In genomic region chr1:204763773-204764427, GRCh38 we compare ENCODE assay signal across 8 cellular contexts.
DNase-seq lines count a peak whose midpoint lies in the region; ATAC-seq and TF ChIP-seq lines count a peak whose summit lies in the region.

No MANE protein-coding gene starts in this region.

- no peaks in the 10 kb centered on the region for H3K79me2 ChIP-seq in osteoblast (ENCODE audit: insufficient read depth, low read length)

- H3K27me3 ChIP-seq in osteoblast (ENCODE audit: insufficient read depth, low read length), result peaks cover 36% of the 10 kb centered on the region
- H3K27me3 ChIP-seq in thyroid gland, result no peaks in the 10 kb centered on the region

- POLR2A ChIA-PET in RWPE1 (lab: Yijun Ruan, JAX; ENCODE audit: low non-redundant PET), result no interaction called here

- CTCF ChIA-PET in RWPE1 (lab: Yijun Ruan, JAX), result interaction anchor here (0.5 to 2.5 kb wide), 39 partner anchors 8 to 857 kb away, joined by 3 to 20 read pairs (median 4); no protein-coding TSS in a partner anchor

- H3K27ac Mint-ChIP-seq in CD14-positive monocyte, result peak overlapping the region in 2 of 7 donors; percentile 7 to 19

- H2AFZ ChIP-seq in osteoblast (ENCODE audit: low read length), result peak overlapping the region; percentile 68

- H3K27ac ChIP-seq in RWPE1 (no peak overlapping the region), osteoblast (ENCODE audit: low read depth, low read length) (no peak overlapping the region), thyroid gland (no peak overlapping the region)

- no peaks in the 10 kb centered on the region for H3K9me3 ChIP-seq in osteoblast (ENCODE audit: low read depth, low read length)
- no peaks in the 10 kb centered on the region for H3K9me3 ChIP-seq in thyroid gland

- no peaks in the 10 kb centered on the region for H3K36me3 Mint-ChIP-seq in CD14-positive monocyte

- DNase-seq in CD14-positive monocyte (ENCODE audit: low spot score), result peak; percentile 56
- DNase-seq in LHCN-M2 (ENCODE audit: low read depth), result peak; percentile 84
- peak; percentile 92 for DNase-seq in RWPE1 (ENCODE audit: low spot score)
- DNase-seq in activated effector memory CD4-positive, alpha-beta T cell treated with Interleukin-2 at 50 U/mL for 16 hours, result peak; percentile 36
- DNase-seq in foreskin melanocyte, result peak; percentile 62
- DNase-seq in osteoblast (ENCODE audit: insufficient read length, low spot score, missing footprints), result peak; percentile 82
- peak; percentile 90 to 92 for DNase-seq in thyroid gland

- TF ChIP-seq CTCF in CD14-positive monocyte (IDR thresholded peaks at IDR 0.05) (peak; percentile 78), RWPE1 (conservative IDR thresholded peaks at IDR 0.05; ENCODE audit: low read depth) (peak; percentile 63), osteoblast (IDR thresholded peaks at IDR 0.05; ENCODE audit: extremely low read depth, low read depth, low read length) (peak; percentile 95), thyroid gland (IDR thresholded peaks at IDR 0.05) (peak; percentile 54 to 91 (median 72))

- peak; percentile 93 for ATAC-seq in GM21381 (IDR thresholded peaks at IDR 0.05; ENCODE audit: unreplicated experiment)

- intact Hi-C loops in CD14-positive monocyte (cut with micrococcal nuclease) (no loop called here), thyroid gland (cut with DNase I) (loop anchor here (10.0 kb wide), 1 partner anchor 189 kb away; no protein-coding TSS in a partner anchor)

- H3K4me2 ChIP-seq in osteoblast (ENCODE audit: insufficient read depth, low read length), result peak overlapping the region; percentile 53

- H3K27me3 Mint-ChIP-seq in CD14-positive monocyte (ENCODE audit: low read depth in 3 of 3), result peaks cover 11 to 24% (median 13%) of the 10 kb centered on the region in 3 donors

- peak overlapping the region in 1 of 2 donors; percentile 23 for H3K4me3 Mint-ChIP-seq in CD14-positive monocyte

- H3K4me3 ChIP-seq in osteoblast (ENCODE audit: insufficient read depth, low read length) (no peak overlapping the region), thyroid gland (replicated peaks in 1 of 3) (no peak overlapping the region)

- no peaks in the 10 kb centered on the region for H3K36me3 ChIP-seq in osteoblast (ENCODE audit: insufficient read depth, low read length)
- H3K36me3 ChIP-seq in thyroid gland, result no peaks in the 10 kb centered on the region

- TF ChIP-seq POLR2A in thyroid gland (IDR thresholded peaks at IDR 0.05), result no peak

- peaks cover 0 to 8% (median 2%) of the 10 kb centered on the region in 7 donors for H3K9me3 Mint-ChIP-seq in CD14-positive monocyte

- 22 to 29% methylated on average over 8 to 17 of the region's 18 CpGs for WGBS in thyroid gland, 2 donors

- peaks cover 5% of the 10 kb centered on the region for H3K4me1 Mint-ChIP-seq in CD14-positive monocyte

- H3K4me1 ChIP-seq in osteoblast (ENCODE audit: insufficient read depth, low read length) (peaks cover 9% of the 10 kb centered on the region), thyroid gland (peaks cover 8 to 10% of the 10 kb centered on the region in 2 donors)

- H4K20me1 ChIP-seq in osteoblast (ENCODE audit: insufficient read depth, low read length), result no peaks in the 10 kb centered on the region

Comparison
In these comparisons a context has a peak if more than half of its experiments do, and no peak if none do; other contexts are left out.
1. DNase-seq: peak in every context shown above with its lines; median percentile 92 in RWPE1; 91 in thyroid gland; 84 in LHCN-M2; 82 in osteoblast; 62 in foreskin melanocyte; 56 in CD14-positive monocyte; 36 in activated effector memory CD4-positive, alpha-beta T cell treated with Interleukin-2 at 50 U/mL for 16 hours.